Comparison of ENCODE assay signal across 15 cellular contexts in genomic region chr21:35658242-35658641, GRCh38.
DNase-seq lines count a peak whose midpoint lies in the region; ATAC-seq, FAIRE-seq and TF ChIP-seq lines count a peak whose summit lies in the region.
"Had no signal": no experiment of that assay in that cellular context is flagged by ENCODE, and none has a peak within 500 bp of the region (broad histone marks: within the 10 kb centered on the region; RNA-seq: fewer than 3 reads in every experiment).

No MANE protein-coding gene starts in this region.

- H3K9me3 Mint-ChIP-seq in activated CD8-positive, alpha-beta T cell treated with anti-CD3 and anti-CD28 coated beads, Interleukin-2, amount 10 ng/mL, durations not matched to agents 7 days and 5 days (ENCODE audit: insufficient read depth): no peaks in the 10 kb centered on the region
- H3K9me3 Mint-ChIP-seq in activated CD8-positive, alpha-beta T cell treated with anti-CD3 and anti-CD28 coated beads for 36 hours: no peaks in the 10 kb centered on the region
- H3K9me3 Mint-ChIP-seq in endothelial cell (ENCODE audit: unreplicated experiment): peaks cover 5% of the 10 kb centered on the region

- H3K4me1 Mint-ChIP-seq in activated CD8-positive, alpha-beta T cell treated with anti-CD3 and anti-CD28 coated beads, Interleukin-2, amount 10 ng/mL, durations not matched to agents 7 days and 5 days (ENCODE audit: low read depth): peaks cover 13% of the 10 kb centered on the region
- H3K4me1 Mint-ChIP-seq in activated CD8-positive, alpha-beta T cell treated with anti-CD3 and anti-CD28 coated beads for 36 hours (ENCODE audit: low read depth): peaks cover 6% of the 10 kb centered on the region
- H3K4me1 Mint-ChIP-seq in endothelial cell (ENCODE audit: unreplicated experiment): no peaks in the 10 kb centered on the region
- H3K4me1 Mint-ChIP-seq: nephron had no signal

- H2AFZ ChIP-seq in HepG2 (ENCODE audit: low read length): no peak overlapping the region

- no peaks in the 10 kb centered on the region for H3K36me3 ChIP-seq in RWPE2 (ENCODE audit: low read depth)
- no peaks in the 10 kb centered on the region for H3K36me3 ChIP-seq in HepG2 (replicated peaks in 1 of 2; ENCODE audit: control insufficient read depth in 1 of 2, insufficient read depth in 2 of 2, low read length in 2 of 2)
- H3K36me3 ChIP-seq: SJSA1, uterus had no signal

- no peak overlapping the region for H3K4me3 Mint-ChIP-seq in activated CD8-positive, alpha-beta T cell treated with anti-CD3 and anti-CD28 coated beads, Interleukin-2, amount 10 ng/mL, durations not matched to agents 7 days and 5 days
- H3K4me3 Mint-ChIP-seq in activated CD8-positive, alpha-beta T cell treated with anti-CD3 and anti-CD28 coated beads for 36 hours: no peak overlapping the region
- no peak overlapping the region for H3K4me3 Mint-ChIP-seq in endothelial cell (ENCODE audit: unreplicated experiment)
- H3K4me3 Mint-ChIP-seq: nephron had no signal

- no peaks in the 10 kb centered on the region for H3K4me1 ChIP-seq in RWPE2 (ENCODE audit: insufficient read depth, poor library complexity, severe bottlenecking)
- H3K4me1 ChIP-seq in HepG2 (ENCODE audit: insufficient read depth, low read length): no peaks in the 10 kb centered on the region
- H3K4me1 ChIP-seq: SJSA1, uterus had no signal

- H3K9me3 ChIP-seq in RWPE2 (ENCODE audit: severe bottlenecking) (no peaks in the 10 kb centered on the region), HepG2 (ENCODE audit: low read length) (no peaks in the 10 kb centered on the region)
- H3K9me3 ChIP-seq: SJSA1, uterus had no signal

- no peaks in the 10 kb centered on the region for H3K36me3 Mint-ChIP-seq in activated CD8-positive, alpha-beta T cell treated with anti-CD3 and anti-CD28 coated beads, Interleukin-2, amount 10 ng/mL, durations not matched to agents 7 days and 5 days (ENCODE audit: low read depth)
- no peaks in the 10 kb centered on the region for H3K36me3 Mint-ChIP-seq in activated CD8-positive, alpha-beta T cell treated with anti-CD3 and anti-CD28 coated beads for 36 hours (ENCODE audit: low read depth)
- no peaks in the 10 kb centered on the region for H3K36me3 Mint-ChIP-seq in endothelial cell (ENCODE audit: low read depth, unreplicated experiment)

- intact Hi-C loops in activated CD8-positive, alpha-beta T cell treated with anti-CD3 and anti-CD28 coated beads for 36 hours (cut with micrococcal nuclease): no loop called here
- intact Hi-C loops in HepG2 (cut with micrococcal nuclease; ENCODE audit: unreplicated experiment): no loop called here

- ATAC-seq in activated CD8-positive, alpha-beta T cell treated with anti-CD3 and anti-CD28 coated beads, Interleukin-2, amount 10 ng/mL, durations not matched to agents 7 days and 5 days: no peak
- ATAC-seq in activated CD8-positive, alpha-beta T cell treated with anti-CD3 and anti-CD28 coated beads for 36 hours: no peak
- ATAC-seq in RWPE2 (ENCODE audit: low read depth) (peak; percentile 55; the same call in 1 of the 3 replicates), HepG2 (no peak)
- ATAC-seq: GM12878 had no signal

- no peak for TF ChIP-seq EP300 in HepG2 (IDR thresholded peaks at IDR 0.05; ENCODE audit: low read depth in 2 of 2, low read length in 2 of 2)
- TF ChIP-seq EP300 in HepG2 (CRISPR knock-in tag; IDR thresholded peaks at IDR 0.05; ENCODE audit: borderline replicate concordance): no peak

- no TSS peak for BruUV-seq in HepG2 (replicated peaks; lab: Mats Ljungman, UMichigan)

- WGBS in HepG2 (ENCODE audit: low lambda C conversion rate): 20% methylated on average over 3 of the region's 3 CpGs

- H3K27me3 ChIP-seq in RWPE2 (ENCODE audit: insufficient read depth, poor library complexity, severe bottlenecking) (no peaks in the 10 kb centered on the region), HepG2 (ENCODE audit: control insufficient read depth in 1 of 2, insufficient read depth in 2 of 2, low read length in 2 of 2) (no peaks in the 10 kb centered on the region)
- H3K27me3 ChIP-seq: SJSA1, uterus had no signal

- no peak for DNase-seq in activated CD8-positive, alpha-beta T cell treated with anti-CD3 and anti-CD28 coated beads, Interleukin-2, amount 10 ng/mL, durations not matched to agents 7 days and 5 days
- DNase-seq in activated CD8-positive, alpha-beta T cell treated with anti-CD3 and anti-CD28 coated beads for 36 hours: no peak
- no peak for DNase-seq in RWPE2 (ENCODE audit: low spot score)
- peak; percentile 93 for DNase-seq in fibroblast of peridontal ligament (ENCODE audit: extremely low read depth)
- peak; percentile 12 for DNase-seq in superior temporal gyrus (ENCODE audit: extremely low spot score)
- DNase-seq in HepG2 (ENCODE audit: low spot score): no peak
- DNase-seq in RWPE1 (ENCODE audit: low spot score): no peak
- DNase-seq in endothelial cell (ENCODE audit: low spot score): no peak
- DNase-seq: ACHN, NCI-H1436 treated with DMSO at 0.1 percent for 48 hours, uterus had no signal

- H3K4me3 ChIP-seq in RWPE2 (ENCODE audit: severe bottlenecking): no peak overlapping the region
- H3K4me3 ChIP-seq in HepG2 (replicated peaks in 1 of 3; ENCODE audit: insufficient read depth in 1 of 3, low read depth in 2 of 3, low read length in 3 of 3): no peak overlapping the region
- H3K4me3 ChIP-seq: GM12878, SJSA1, uterus had no signal

- H3K4me2 ChIP-seq in HepG2 (ENCODE audit: low read depth, low read length): no peak overlapping the region

- TF ChIP-seq POLR2A in HepG2 (IDR thresholded peaks at IDR 0.05; ENCODE audit: insufficient read depth in 1 of 2, low read depth in 2 of 2, low read length in 2 of 2): no peak

- H3K27me3 Mint-ChIP-seq in activated CD8-positive, alpha-beta T cell treated with anti-CD3 and anti-CD28 coated beads, Interleukin-2, amount 10 ng/mL, durations not matched to agents 7 days and 5 days (ENCODE audit: low read depth): peaks cover 9% of the 10 kb centered on the region
- no peaks in the 10 kb centered on the region for H3K27me3 Mint-ChIP-seq in activated CD8-positive, alpha-beta T cell treated with anti-CD3 and anti-CD28 coated beads for 36 hours
- peaks cover 1% of the 10 kb centered on the region for H3K27me3 Mint-ChIP-seq in endothelial cell (ENCODE audit: unreplicated experiment)

- H3K27ac Mint-ChIP-seq in activated CD8-positive, alpha-beta T cell treated with anti-CD3 and anti-CD28 coated beads, Interleukin-2, amount 10 ng/mL, durations not matched to agents 7 days and 5 days: peak overlapping the region; percentile 16
- H3K27ac Mint-ChIP-seq in activated CD8-positive, alpha-beta T cell treated with anti-CD3 and anti-CD28 coated beads for 36 hours: no peak overlapping the region
- no peak overlapping the region for H3K27ac Mint-ChIP-seq in endothelial cell (ENCODE audit: unreplicated experiment)
- H3K27ac Mint-ChIP-seq: nephron had no signal

- TF ChIP-seq CTCF in activated CD8-positive, alpha-beta T cell treated with anti-CD3 and anti-CD28 coated beads for 36 hours (IDR thresholded peaks at IDR 0.05): no peak
- TF ChIP-seq CTCF in RWPE2 (IDR thresholded peaks at IDR 0.05; ENCODE audit: poor library complexity, severe bottlenecking) (no peak), HepG2 (CRISPR knock-in tag; IDR thresholded peaks at IDR 0.05) (no peak), RWPE1 (conservative IDR thresholded peaks at IDR 0.05; ENCODE audit: low read depth) (no peak), endothelial cell (IDR thresholded peaks at IDR 0.05; ENCODE audit: unreplicated experiment) (no peak)

- H3K79me2 ChIP-seq in HepG2 (ENCODE audit: insufficient read depth, low read length): no peaks in the 10 kb centered on the region

- no peak for FAIRE-seq in HepG2 (lab: Jason Lieb, UNC)
- FAIRE-seq: colon, GM12878 had no signal

- CTCF ChIA-PET in activated CD8-positive, alpha-beta T cell treated with anti-CD3 and anti-CD28 coated beads, Interleukin-2, amount 10 ng/mL, durations not matched to agents 7 days and 5 days (lab: Charles Lee): no interaction called here
- CTCF ChIA-PET in activated CD8-positive, alpha-beta T cell treated with anti-CD3 and anti-CD28 coated beads for 36 hours (lab: Charles Lee): interaction anchor here (1.0 kb wide), 1 partner anchor 15 kb away, joined by 4 read pairs; no protein-coding TSS in a partner anchor
- CTCF ChIA-PET in HepG2 (lab: Yijun Ruan, JAX; ENCODE audit: low intra/inter-chr PET ratio, low total read pairs) (no interaction called here), RWPE1 (lab: Yijun Ruan, JAX) (no interaction called here)

- H3K27ac ChIP-seq in RWPE2 (ENCODE audit: poor library complexity, severe bottlenecking): no peak overlapping the region
- H3K27ac ChIP-seq in HepG2 (ENCODE audit: extremely low read length, insufficient read depth, low read length): no peak overlapping the region
- no peak overlapping the region for H3K27ac ChIP-seq in RWPE1
- H3K27ac ChIP-seq: SJSA1, uterus had no signal

- in situ Hi-C loops in HepG2 (cut with HindIII; ENCODE audit: extremely low pct_ligation_motif_present, low pct_unique_long_range_greater_than_20kb): no loop called here

- H4K20me1 ChIP-seq in HepG2 (ENCODE audit: insufficient read depth, low read length): no peaks in the 10 kb centered on the region

- POLR2A ChIA-PET in activated CD8-positive, alpha-beta T cell treated with anti-CD3 and anti-CD28 coated beads, Interleukin-2, amount 10 ng/mL, durations not matched to agents 7 days and 5 days (lab: Charles Lee): no interaction called here
- POLR2A ChIA-PET in activated CD8-positive, alpha-beta T cell treated with anti-CD3 and anti-CD28 coated beads for 36 hours (lab: Charles Lee): no interaction called here
- POLR2A ChIA-PET in HepG2 (lab: Yijun Ruan, JAX) (no interaction called here), RWPE1 (lab: Yijun Ruan, JAX; ENCODE audit: low non-redundant PET) (no interaction called here)

- no peak overlapping the region for H3K9ac ChIP-seq in HepG2 (ENCODE audit: insufficient read depth, low read depth, low read length)

- no peak for TF ChIP-seq RAD21 in HepG2 (CRISPR knock-in tag; IDR thresholded peaks at IDR 0.05)

TF ChIP-seq in HepG2, 621 proteins besides CTCF, POLR2A, EP300 and RAD21 (continues in another document):
- TF ChIP-seq GTF2F1 (IDR thresholded peaks at IDR 0.05; ENCODE audit: low read length) (no peak), ZNF558 (CRISPR knock-in tag; IDR thresholded peaks at IDR 0.05; ENCODE audit: borderline replicate concordance) (no peak)

Comparison
In these comparisons a context has a peak if more than half of its experiments do, and no peak if none do; other contexts are left out.
1. DNase-seq: peak in fibroblast of peridontal ligament (single experiment) and superior temporal gyrus (single experiment); none in activated CD8-positive, alpha-beta T cell treated with anti-CD3 and anti-CD28 coated beads, Interleukin-2, amount 10 ng/mL, durations not matched to agents 7 days and 5 days (single experiment), activated CD8-positive, alpha-beta T cell treated with anti-CD3 and anti-CD28 coated beads for 36 hours (single experiment), RWPE2 (single experiment), HepG2 (single experiment), RWPE1 (single experiment) and endothelial cell (single experiment).